ENCODE assay signal across 19 cellular contexts in the genomic region with DNA sequence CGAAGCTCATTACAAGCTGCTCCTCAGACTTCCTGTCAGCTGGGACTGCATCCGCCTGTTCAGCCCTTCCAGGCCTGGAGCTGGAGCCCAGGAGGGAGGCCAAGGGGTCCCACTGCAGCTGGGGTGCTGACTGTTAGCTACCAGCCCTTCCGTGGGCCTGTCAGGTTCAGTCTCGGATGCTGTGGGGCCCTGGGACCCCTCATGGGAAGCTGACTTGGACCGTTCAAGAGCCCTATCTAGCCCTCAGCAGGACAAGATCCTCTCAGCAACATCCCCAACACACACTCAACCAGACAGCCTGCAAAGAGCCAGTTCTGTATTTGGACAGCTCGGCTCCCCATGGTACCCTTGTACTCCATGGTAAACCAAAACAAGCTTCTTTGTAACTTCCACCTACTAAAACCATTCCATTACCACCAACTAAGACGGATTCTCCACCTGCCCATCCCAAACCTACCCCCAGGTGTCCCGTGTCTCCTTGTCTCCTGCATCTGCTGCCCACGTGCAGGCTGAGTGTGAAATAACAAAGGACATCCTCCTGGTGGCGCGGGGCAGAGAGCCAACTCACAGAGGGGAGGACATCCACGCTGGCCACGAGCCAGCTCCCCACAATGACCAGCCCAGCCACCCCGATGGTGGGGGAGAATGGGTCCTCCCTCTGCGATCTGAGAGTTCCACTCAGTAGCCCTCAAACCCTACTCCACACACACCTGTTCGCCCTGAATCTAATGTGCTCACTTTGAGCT.
DNase-seq lines count a peak whose midpoint lies in the region; ATAC-seq, FAIRE-seq and TF ChIP-seq lines count a peak whose summit lies in the region.
"Had no signal": no experiment of that assay in that cellular context is flagged by ENCODE, and none has a peak within 500 bp of the region (broad histone marks: within the 10 kb centered on the region; RNA-seq: fewer than 3 reads in every experiment).

No MANE protein-coding gene starts in this region.

- H4K20me1 ChIP-seq in HepG2 (ENCODE audit: insufficient read depth, low read length) = peaks cover 11% of the 10 kb centered on the region; the same call in 1 of the 2 replicates

- H3K9me3 ChIP-seq in HepG2 (ENCODE audit: low read length) = no peaks in the 10 kb centered on the region
- H3K9me3 ChIP-seq: gastrocnemius medialis, uterus had no signal

- H3K4me3 ChIP-seq in HepG2 (replicated peaks in 1 of 3; ENCODE audit: insufficient read depth in 1 of 3, low read depth in 2 of 3, low read length in 3 of 3) (no peak overlapping the region), brain microvascular endothelial cell (ENCODE audit: low read depth, low read length) (no peak overlapping the region)
- H3K4me3 ChIP-seq: cardiac muscle cell, gastrocnemius medialis, uterus had no signal

- no peak overlapping the region for H3K9ac ChIP-seq in HepG2 (ENCODE audit: insufficient read depth, low read depth, low read length)

- TF ChIP-seq RAD21 in HepG2 (CRISPR knock-in tag; IDR thresholded peaks at IDR 0.05) = no peak

- in situ Hi-C loops in HepG2 (cut with HindIII; ENCODE audit: extremely low pct_ligation_motif_present, low pct_unique_long_range_greater_than_20kb) = no loop called here
- in situ Hi-C loops in brain microvascular endothelial cell (cut with HindIII; ENCODE audit: low pct_ligation_motif_present, low sequenced_read_pairs) = no loop called here

- no peak for TF ChIP-seq POLR2A in HepG2 (IDR thresholded peaks at IDR 0.05; ENCODE audit: insufficient read depth in 1 of 2, low read depth in 2 of 2, low read length in 2 of 2)
- no peak for TF ChIP-seq POLR2A in H54 (IDR thresholded peaks at IDR 0.05; ENCODE audit: low read depth, low read length)

- no TSS peak for BruUV-seq in HepG2 (replicated peaks; lab: Mats Ljungman, UMichigan)

- FAIRE-seq in HepG2 (lab: Jason Lieb, UNC) = no peak
- no peak for FAIRE-seq in H54 (lab: Jason Lieb, UNC)

- H3K4me2 ChIP-seq in HepG2 (ENCODE audit: low read depth, low read length) = no peak overlapping the region

- DNase-seq in DMS153 (lab: John Stamatoyannopoulos, UW) (peak; percentile 73), NCI-H1092 (lab: John Stamatoyannopoulos, UW) (peak; percentile 86), NCI-H748 (lab: John Stamatoyannopoulos, UW; ENCODE audit: unreplicated experiment) (peak; percentile 94), HepG2 (ENCODE audit: low spot score) (no peak), T1000 (lab: John Stamatoyannopoulos, UW) (no peak), H54 (ENCODE audit: insufficient read length, low spot score) (no peak), brain microvascular endothelial cell (no peak)
- DNase-seq: activated naive CD8-positive, alpha-beta T cell treated with anti-CD3 and anti-CD28 coated beads, Interleukin-2, amount 10 ng/mL, durations not matched to agents 7 days and 5 days; AML-193; midbrain; NCI-H510A; nucleus accumbens; PC-3; stimulated activated naive B cell treated with anti-CD40 and anti-IgM and Interleukin-4, amounts not matched to agents 10 μg/mL and 1 μg/mL and 100 μg/mL, for 72 hours; uterus had no signal

- CTCF ChIA-PET in HepG2 (lab: Yijun Ruan, JAX; ENCODE audit: low intra/inter-chr PET ratio, low total read pairs) = no interaction called here

- H3K27ac ChIP-seq in HepG2 (ENCODE audit: extremely low read length, insufficient read depth, low read length) (no peak overlapping the region), brain microvascular endothelial cell (no peak overlapping the region)
- H3K27ac ChIP-seq: cardiac muscle cell, gastrocnemius medialis, uterus had no signal

- intact Hi-C loops in HepG2 (cut with micrococcal nuclease; ENCODE audit: unreplicated experiment) = no loop called here

- H3K79me2 ChIP-seq in HepG2 (ENCODE audit: insufficient read depth, low read length) = no peaks in the 10 kb centered on the region

- TF ChIP-seq EP300 in HepG2 (IDR thresholded peaks at IDR 0.05; ENCODE audit: low read depth in 2 of 2, low read length in 2 of 2) (no peak), HepG2 (CRISPR knock-in tag; IDR thresholded peaks at IDR 0.05; ENCODE audit: borderline replicate concordance) (no peak)

- POLR2A ChIA-PET in HepG2 (lab: Yijun Ruan, JAX) = no interaction called here

- ATAC-seq in HepG2 (no peak), GM18502 (IDR thresholded peaks at IDR 0.05; ENCODE audit: poor library complexity, unreplicated experiment) (no peak)
- ATAC-seq: gastrocnemius medialis; PC-3; stimulated activated naive B cell treated with anti-CD40 and anti-IgM and Interleukin-4, amounts not matched to agents 10 μg/mL and 1 μg/mL and 100 μg/mL, for 72 hours; WTC11 had no signal

- no peak overlapping the region for H2AFZ ChIP-seq in HepG2 (ENCODE audit: low read length)

- peaks cover 34% of the 10 kb centered on the region for H3K4me1 ChIP-seq in HepG2 (ENCODE audit: insufficient read depth, low read length)
- H3K4me1 ChIP-seq: gastrocnemius medialis, uterus had no signal

- 32% methylated on average over 16 of the region's 16 CpGs for WGBS in HepG2 (ENCODE audit: low lambda C conversion rate)

- TF ChIP-seq CTCF in HepG2 (CRISPR knock-in tag; IDR thresholded peaks at IDR 0.05) = no peak
- no peak for TF ChIP-seq CTCF in brain microvascular endothelial cell (IDR thresholded peaks at IDR 0.05; ENCODE audit: low read depth, low read length, missing control alignments)

- no peaks in the 10 kb centered on the region for H3K36me3 ChIP-seq in HepG2 (replicated peaks in 1 of 2; ENCODE audit: control insufficient read depth in 1 of 2, insufficient read depth in 2 of 2, low read length in 2 of 2)
- H3K36me3 ChIP-seq in brain microvascular endothelial cell (replicated peaks) = no peaks in the 10 kb centered on the region
- H3K36me3 ChIP-seq: cardiac muscle cell, gastrocnemius medialis, uterus had no signal

- H3K27me3 ChIP-seq in HepG2 (ENCODE audit: control insufficient read depth in 1 of 2, insufficient read depth in 2 of 2, low read length in 2 of 2) = no peaks in the 10 kb centered on the region
- H3K27me3 ChIP-seq in brain microvascular endothelial cell (replicated peaks) = no peaks in the 10 kb centered on the region
- H3K27me3 ChIP-seq: cardiac muscle cell, gastrocnemius medialis, uterus had no signal

TF ChIP-seq in HepG2, 621 proteins besides CTCF, POLR2A, EP300 and RAD21 (continues in another document):
- TF ChIP-seq, protein P1, sequence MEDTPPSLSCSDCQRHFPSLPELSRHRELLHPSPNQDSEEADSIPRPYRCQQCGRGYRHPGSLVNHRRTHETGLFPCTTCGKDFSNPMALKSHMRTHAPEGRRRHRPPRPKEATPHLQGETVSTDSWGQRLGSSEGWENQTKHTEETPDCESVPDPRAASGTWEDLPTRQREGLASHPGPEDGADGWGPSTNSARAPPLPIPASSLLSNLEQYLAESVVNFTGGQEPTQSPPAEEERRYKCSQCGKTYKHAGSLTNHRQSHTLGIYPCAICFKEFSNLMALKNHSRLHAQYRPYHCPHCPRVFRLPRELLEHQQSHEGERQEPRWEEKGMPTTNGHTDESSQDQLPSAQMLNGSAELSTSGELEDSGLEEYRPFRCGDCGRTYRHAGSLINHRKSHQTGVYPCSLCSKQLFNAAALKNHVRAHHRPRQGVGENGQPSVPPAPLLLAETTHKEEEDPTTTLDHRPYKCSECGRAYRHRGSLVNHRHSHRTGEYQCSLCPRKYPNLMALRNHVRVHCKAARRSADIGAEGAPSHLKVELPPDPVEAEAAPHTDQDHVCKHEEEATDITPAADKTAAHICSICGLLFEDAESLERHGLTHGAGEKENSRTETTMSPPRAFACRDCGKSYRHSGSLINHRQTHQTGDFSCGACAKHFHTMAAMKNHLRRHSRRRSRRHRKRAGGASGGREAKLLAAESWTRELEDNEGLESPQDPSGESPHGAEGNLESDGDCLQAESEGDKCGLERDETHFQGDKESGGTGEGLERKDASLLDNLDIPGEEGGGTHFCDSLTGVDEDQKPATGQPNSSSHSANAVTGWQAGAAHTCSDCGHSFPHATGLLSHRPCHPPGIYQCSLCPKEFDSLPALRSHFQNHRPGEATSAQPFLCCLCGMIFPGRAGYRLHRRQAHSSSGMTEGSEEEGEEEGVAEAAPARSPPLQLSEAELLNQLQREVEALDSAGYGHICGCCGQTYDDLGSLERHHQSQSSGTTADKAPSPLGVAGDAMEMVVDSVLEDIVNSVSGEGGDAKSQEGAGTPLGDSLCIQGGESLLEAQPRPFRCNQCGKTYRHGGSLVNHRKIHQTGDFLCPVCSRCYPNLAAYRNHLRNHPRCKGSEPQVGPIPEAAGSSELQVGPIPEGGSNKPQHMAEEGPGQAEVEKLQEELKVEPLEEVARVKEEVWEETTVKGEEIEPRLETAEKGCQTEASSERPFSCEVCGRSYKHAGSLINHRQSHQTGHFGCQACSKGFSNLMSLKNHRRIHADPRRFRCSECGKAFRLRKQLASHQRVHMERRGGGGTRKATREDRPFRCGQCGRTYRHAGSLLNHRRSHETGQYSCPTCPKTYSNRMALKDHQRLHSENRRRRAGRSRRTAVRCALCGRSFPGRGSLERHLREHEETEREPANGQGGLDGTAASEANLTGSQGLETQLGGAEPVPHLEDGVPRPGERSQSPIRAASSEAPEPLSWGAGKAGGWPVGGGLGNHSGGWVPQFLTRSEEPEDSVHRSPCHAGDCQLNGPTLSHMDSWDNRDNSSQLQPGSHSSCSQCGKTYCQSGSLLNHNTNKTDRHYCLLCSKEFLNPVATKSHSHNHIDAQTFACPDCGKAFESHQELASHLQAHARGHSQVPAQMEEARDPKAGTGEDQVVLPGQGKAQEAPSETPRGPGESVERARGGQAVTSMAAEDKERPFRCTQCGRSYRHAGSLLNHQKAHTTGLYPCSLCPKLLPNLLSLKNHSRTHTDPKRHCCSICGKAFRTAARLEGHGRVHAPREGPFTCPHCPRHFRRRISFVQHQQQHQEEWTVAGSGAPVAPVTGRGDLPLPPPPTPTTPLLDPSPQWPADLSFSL (CRISPR knock-in tag; IDR thresholded peaks at IDR 0.05) = no peak
- TF ChIP-seq ZNF10 (CRISPR knock-in tag; IDR thresholded peaks at IDR 0.05; ENCODE audit: borderline replicate concordance, low read depth) = no peak
- no peak for TF ChIP-seq PHF5A (CRISPR knock-in tag; IDR thresholded peaks at IDR 0.05; ENCODE audit: low read depth, unreplicated experiment)
- TF ChIP-seq, protein P2, sequence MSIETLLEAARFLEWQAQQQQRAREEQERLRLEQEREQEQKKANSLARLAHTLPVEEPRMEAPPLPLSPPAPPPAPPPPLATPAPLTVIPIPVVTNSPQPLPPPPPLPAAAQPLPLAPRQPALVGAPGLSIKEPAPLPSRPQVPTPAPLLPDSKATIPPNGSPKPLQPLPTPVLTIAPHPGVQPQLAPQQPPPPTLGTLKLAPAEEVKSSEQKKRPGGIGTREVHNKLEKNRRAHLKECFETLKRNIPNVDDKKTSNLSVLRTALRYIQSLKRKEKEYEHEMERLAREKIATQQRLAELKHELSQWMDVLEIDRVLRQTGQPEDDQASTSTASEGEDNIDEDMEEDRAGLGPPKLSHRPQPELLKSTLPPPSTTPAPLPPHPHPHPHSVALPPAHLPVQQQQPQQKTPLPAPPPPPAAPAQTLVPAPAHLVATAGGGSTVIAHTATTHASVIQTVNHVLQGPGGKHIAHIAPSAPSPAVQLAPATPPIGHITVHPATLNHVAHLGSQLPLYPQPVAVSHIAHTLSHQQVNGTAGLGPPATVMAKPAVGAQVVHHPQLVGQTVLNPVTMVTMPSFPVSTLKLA (IDR thresholded peaks at IDR 0.05) = peak; percentile 19; the same call in 1 of the 2 replicates
- no peak for TF ChIP-seq HMG20A (CRISPR knock-in tag; IDR thresholded peaks at IDR 0.05; ENCODE audit: borderline replicate concordance)

Comparison
In these comparisons a context has a peak if more than half of its experiments do, and no peak if none do; other contexts are left out.
1. DNase-seq: peak in DMS153 (single experiment), NCI-H1092 (single experiment) and NCI-H748 (single experiment); none in HepG2 (single experiment), T1000 (single experiment), H54 (single experiment) and brain microvascular endothelial cell (single experiment).